In genomic region chr7:142331941-142332340, GRCh38 we compare ENCODE assay signal across 30 cellular contexts.
"Had no signal": no experiment of that assay in that cellular context is flagged by ENCODE, and none has a peak within 500 bp of the region (broad histone marks: within the 10 kb centered on the region; RNA-seq: fewer than 3 reads in every experiment).

No MANE protein-coding gene starts in this region.

- H3K4me3 Mint-ChIP-seq: activated CD8-positive, alpha-beta memory T cell treated with anti-CD3 and anti-CD28 coated beads, Interleukin-2, amount 10 ng/mL, durations not matched to agents 7 days and 5 days; activated CD8-positive, alpha-beta T cell treated with anti-CD3 and anti-CD28 coated beads, Interleukin-2, amount 10 ng/mL, durations not matched to agents 7 days and 5 days; activated naive CD8-positive, alpha-beta T cell treated with anti-CD3 and anti-CD28 coated beads for 36 hours; effector memory CD8-positive, alpha-beta T cell; mesothelial cell of epicardium; naive thymus-derived CD8-positive, alpha-beta T cell; neural crest cell; stimulated activated naive B cell treated with anti-CD40 and anti-IgM and Interleukin-4, amounts not matched to agents 10 μg/mL and 1 μg/mL and 100 μg/mL, for 72 hours had no signal

- H3K36me3 Mint-ChIP-seq: activated CD8-positive, alpha-beta memory T cell treated with anti-CD3 and anti-CD28 coated beads, Interleukin-2, amount 10 ng/mL, durations not matched to agents 7 days and 5 days; activated naive CD8-positive, alpha-beta T cell treated with anti-CD3 and anti-CD28 coated beads for 36 hours; mesothelial cell of epicardium; naive thymus-derived CD8-positive, alpha-beta T cell; stimulated activated naive B cell treated with anti-CD40 and anti-IgM and Interleukin-4, amounts not matched to agents 10 μg/mL and 1 μg/mL and 100 μg/mL, for 72 hours had no signal

- H3K4me1 Mint-ChIP-seq: mesothelial cell of epicardium had no signal

- DNase-seq: activated CD4-positive, alpha-beta T cell treated with anti-CD3 and anti-CD28 coated beads for 48 hours; activated CD4-positive, CD25-positive, alpha-beta regulatory T cell; activated CD8-positive, alpha-beta memory T cell treated with anti-CD3 and anti-CD28 coated beads, Interleukin-2, amount 10 ng/mL, durations not matched to agents 7 days and 5 days; activated CD8-positive, alpha-beta T cell treated with anti-CD3 and anti-CD28 coated beads, Interleukin-2, amount 10 ng/mL, durations not matched to agents 7 days and 5 days; activated effector memory CD4-positive, alpha-beta T cell treated with Interleukin-2 at 50 U/mL for 16 hours; activated naive CD8-positive, alpha-beta T cell treated with anti-CD3 and anti-CD28 coated beads for 36 hours; adrenal gland; aorta; body of pancreas; dorsolateral prefrontal cortex; effector memory CD8-positive, alpha-beta T cell; erythroblast; hippocampal formation; kidney; left colon; mammary epithelial cell; naive thymus-derived CD8-positive, alpha-beta T cell; occipital lobe; stimulated activated CD4-positive, alpha-beta T cell treated with anti-CD3 and anti-CD28 coated beads, Interleukin-15, amount 100 ng/mL, for 24 hours; stimulated activated CD4-positive, alpha-beta T cell treated with anti-CD3 and anti-CD28 coated beads, Interleukin-2, amount 100 ng/mL, for 24 hours; stimulated activated naive B cell treated with anti-CD40 and anti-IgM and Interleukin-4, amounts not matched to agents 10 μg/mL and 1 μg/mL and 100 μg/mL, for 72 hours; stomach had no signal

- H3K27ac Mint-ChIP-seq: activated CD8-positive, alpha-beta memory T cell treated with anti-CD3 and anti-CD28 coated beads, Interleukin-2, amount 10 ng/mL, durations not matched to agents 7 days and 5 days; activated CD8-positive, alpha-beta T cell treated with anti-CD3 and anti-CD28 coated beads, Interleukin-2, amount 10 ng/mL, durations not matched to agents 7 days and 5 days; activated naive CD8-positive, alpha-beta T cell treated with anti-CD3 and anti-CD28 coated beads for 36 hours; effector memory CD8-positive, alpha-beta T cell; mesothelial cell of epicardium; naive thymus-derived CD8-positive, alpha-beta T cell; stimulated activated naive B cell treated with anti-CD40 and anti-IgM and Interleukin-4, amounts not matched to agents 10 μg/mL and 1 μg/mL and 100 μg/mL, for 72 hours had no signal

- H3K9me3 Mint-ChIP-seq: activated naive CD8-positive, alpha-beta T cell treated with anti-CD3 and anti-CD28 coated beads for 36 hours; effector memory CD8-positive, alpha-beta T cell; mesothelial cell of epicardium; naive thymus-derived CD8-positive, alpha-beta T cell; neural crest cell; stimulated activated naive B cell treated with anti-CD40 and anti-IgM and Interleukin-4, amounts not matched to agents 10 μg/mL and 1 μg/mL and 100 μg/mL, for 72 hours had no signal

- H3K27ac ChIP-seq: adrenal gland, body of pancreas, coronary artery, gastroesophageal sphincter, parathyroid adenoma, right atrium auricular region, stomach, suprapubic skin, tibial nerve had no signal
